ENCODE assay signal across 1 cellular context in the genomic region with DNA sequence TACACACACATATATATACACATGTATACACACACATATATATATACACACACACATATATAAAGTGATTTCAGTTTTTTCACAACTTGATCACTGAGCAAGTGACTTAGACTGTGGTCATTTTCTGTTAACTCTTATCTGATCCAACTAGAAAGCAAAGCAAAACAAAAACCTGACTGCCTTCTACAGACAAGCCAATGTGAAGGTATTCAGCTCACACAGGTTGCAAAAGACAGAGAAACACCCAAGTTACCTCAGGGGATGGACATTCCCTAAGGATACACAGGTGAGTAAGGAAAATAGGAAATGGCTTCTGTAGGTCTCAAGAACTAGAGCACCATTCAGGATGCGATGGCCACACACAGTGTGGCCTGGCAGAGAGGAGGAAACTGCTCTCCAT.
TF ChIP-seq lines count a peak whose summit lies in the region.

No MANE protein-coding gene starts in this region.

TF ChIP-seq in K562, 482 proteins besides CTCF, POLR2A, EP300 and RAD21:
- TF ChIP-seq, protein P1, sequence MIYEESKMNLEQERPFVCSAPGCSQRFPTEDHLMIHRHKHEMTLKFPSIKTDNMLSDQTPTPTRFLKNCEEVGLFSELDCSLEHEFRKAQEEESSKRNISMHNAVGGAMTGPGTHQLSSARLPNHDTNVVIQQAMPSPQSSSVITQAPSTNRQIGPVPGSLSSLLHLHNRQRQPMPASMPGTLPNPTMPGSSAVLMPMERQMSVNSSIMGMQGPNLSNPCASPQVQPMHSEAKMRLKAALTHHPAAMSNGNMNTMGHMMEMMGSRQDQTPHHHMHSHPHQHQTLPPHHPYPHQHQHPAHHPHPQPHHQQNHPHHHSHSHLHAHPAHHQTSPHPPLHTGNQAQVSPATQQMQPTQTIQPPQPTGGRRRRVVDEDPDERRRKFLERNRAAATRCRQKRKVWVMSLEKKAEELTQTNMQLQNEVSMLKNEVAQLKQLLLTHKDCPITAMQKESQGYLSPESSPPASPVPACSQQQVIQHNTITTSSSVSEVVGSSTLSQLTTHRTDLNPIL (CRISPR knock-in tag; IDR thresholded peaks at IDR 0.05): no peak
- TF ChIP-seq, protein P2, sequence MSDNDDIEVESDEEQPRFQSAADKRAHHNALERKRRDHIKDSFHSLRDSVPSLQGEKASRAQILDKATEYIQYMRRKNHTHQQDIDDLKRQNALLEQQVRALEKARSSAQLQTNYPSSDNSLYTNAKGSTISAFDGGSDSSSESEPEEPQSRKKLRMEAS (CRISPR knock-in tag; IDR thresholded peaks at IDR 0.05): no peak
- peak; percentile 59 for TF ChIP-seq SMARCA4 (IDR thresholded peaks at IDR 0.05)
- peak; percentile 53; the same call in 1 of the 2 replicates for TF ChIP-seq ARID1B (IDR thresholded peaks at IDR 0.05)
- no peak for TF ChIP-seq NFE2L1 (tag; IDR thresholded peaks at IDR 0.05; ENCODE audit: borderline replicate concordance, low read depth)
- 0 out of 2 replicates have a peak, but pooled peaks have one; percentile 40 for TF ChIP-seq ZNF589 (CRISPR knock-in tag; IDR thresholded peaks at IDR 0.05; ENCODE audit: low read depth)
- TF ChIP-seq, protein P3, sequence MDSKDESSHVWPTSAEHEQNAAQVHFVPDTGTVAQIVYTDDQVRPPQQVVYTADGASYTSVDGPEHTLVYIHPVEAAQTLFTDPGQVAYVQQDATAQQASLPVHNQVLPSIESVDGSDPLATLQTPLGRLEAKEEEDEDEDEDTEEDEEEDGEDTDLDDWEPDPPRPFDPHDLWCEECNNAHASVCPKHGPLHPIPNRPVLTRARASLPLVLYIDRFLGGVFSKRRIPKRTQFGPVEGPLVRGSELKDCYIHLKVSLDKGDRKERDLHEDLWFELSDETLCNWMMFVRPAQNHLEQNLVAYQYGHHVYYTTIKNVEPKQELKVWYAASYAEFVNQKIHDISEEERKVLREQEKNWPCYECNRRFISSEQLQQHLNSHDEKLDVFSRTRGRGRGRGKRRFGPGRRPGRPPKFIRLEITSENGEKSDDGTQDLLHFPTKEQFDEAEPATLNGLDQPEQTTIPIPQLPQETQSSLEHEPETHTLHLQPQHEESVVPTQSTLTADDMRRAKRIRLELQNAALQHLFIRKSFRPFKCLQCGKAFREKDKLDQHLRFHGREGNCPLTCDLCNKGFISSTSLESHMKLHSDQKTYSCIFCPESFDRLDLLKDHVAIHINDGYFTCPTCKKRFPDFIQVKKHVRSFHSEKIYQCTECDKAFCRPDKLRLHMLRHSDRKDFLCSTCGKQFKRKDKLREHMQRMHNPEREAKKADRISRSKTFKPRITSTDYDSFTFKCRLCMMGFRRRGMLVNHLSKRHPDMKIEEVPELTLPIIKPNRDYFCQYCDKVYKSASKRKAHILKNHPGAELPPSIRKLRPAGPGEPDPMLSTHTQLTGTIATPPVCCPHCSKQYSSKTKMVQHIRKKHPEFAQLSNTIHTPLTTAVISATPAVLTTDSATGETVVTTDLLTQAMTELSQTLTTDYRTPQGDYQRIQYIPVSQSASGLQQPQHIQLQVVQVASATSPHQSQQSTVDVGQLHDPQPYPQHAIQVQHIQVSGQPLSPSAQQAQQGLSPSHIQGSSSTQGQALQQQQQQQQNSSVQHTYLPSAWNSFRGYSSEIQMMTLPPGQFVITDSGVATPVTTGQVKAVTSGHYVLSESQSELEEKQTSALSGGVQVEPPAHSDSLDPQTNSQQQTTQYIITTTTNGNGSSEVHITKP (IDR thresholded peaks at IDR 0.05; ENCODE audit: partially characterized antibody): no peak
- 0 out of 2 replicates have a peak, but pooled peaks have one; percentile 12 for TF ChIP-seq TEAD4 (IDR thresholded peaks at IDR 0.05; ENCODE audit: low read length)
- no peak for TF ChIP-seq TEAD4 (CRISPR knock-in tag; IDR thresholded peaks at IDR 0.05; ENCODE audit: borderline replicate concordance)
- peak; percentile 27; the same call in 1 of the 2 replicates for TF ChIP-seq JUND (IDR thresholded peaks at IDR 0.05; ENCODE audit: borderline replicate concordance, low read depth, low read length)
- TF ChIP-seq JUND (tag; IDR thresholded peaks at IDR 0.05; ENCODE audit: borderline replicate concordance, low read depth, low read length): no peak
- TF ChIP-seq FOSL1 (tag; conservative IDR thresholded peaks at IDR 0.05): peak; percentile 29; the same call in 1 of the 2 replicates
- TF ChIP-seq PTRF (tag; IDR thresholded peaks at IDR 0.05): no peak
- TF ChIP-seq, protein P4, sequence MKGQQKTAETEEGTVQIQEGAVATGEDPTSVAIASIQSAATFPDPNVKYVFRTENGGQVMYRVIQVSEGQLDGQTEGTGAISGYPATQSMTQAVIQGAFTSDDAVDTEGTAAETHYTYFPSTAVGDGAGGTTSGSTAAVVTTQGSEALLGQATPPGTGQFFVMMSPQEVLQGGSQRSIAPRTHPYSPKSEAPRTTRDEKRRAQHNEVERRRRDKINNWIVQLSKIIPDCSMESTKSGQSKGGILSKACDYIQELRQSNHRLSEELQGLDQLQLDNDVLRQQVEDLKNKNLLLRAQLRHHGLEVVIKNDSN (CRISPR knock-in tag; IDR thresholded peaks at IDR 0.05): no peak
- TF ChIP-seq, protein P5, sequence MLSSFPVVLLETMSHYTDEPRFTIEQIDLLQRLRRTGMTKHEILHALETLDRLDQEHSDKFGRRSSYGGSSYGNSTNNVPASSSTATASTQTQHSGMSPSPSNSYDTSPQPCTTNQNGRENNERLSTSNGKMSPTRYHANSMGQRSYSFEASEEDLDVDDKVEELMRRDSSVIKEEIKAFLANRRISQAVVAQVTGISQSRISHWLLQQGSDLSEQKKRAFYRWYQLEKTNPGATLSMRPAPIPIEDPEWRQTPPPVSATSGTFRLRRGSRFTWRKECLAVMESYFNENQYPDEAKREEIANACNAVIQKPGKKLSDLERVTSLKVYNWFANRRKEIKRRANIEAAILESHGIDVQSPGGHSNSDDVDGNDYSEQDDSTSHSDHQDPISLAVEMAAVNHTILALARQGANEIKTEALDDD (IDR thresholded peaks at IDR 0.05): peak; percentile 55
- TF ChIP-seq, protein P6, sequence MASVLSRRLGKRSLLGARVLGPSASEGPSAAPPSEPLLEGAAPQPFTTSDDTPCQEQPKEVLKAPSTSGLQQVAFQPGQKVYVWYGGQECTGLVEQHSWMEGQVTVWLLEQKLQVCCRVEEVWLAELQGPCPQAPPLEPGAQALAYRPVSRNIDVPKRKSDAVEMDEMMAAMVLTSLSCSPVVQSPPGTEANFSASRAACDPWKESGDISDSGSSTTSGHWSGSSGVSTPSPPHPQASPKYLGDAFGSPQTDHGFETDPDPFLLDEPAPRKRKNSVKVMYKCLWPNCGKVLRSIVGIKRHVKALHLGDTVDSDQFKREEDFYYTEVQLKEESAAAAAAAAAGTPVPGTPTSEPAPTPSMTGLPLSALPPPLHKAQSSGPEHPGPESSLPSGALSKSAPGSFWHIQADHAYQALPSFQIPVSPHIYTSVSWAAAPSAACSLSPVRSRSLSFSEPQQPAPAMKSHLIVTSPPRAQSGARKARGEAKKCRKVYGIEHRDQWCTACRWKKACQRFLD (CRISPR knock-in tag; IDR thresholded peaks at IDR 0.05): peak; percentile 58; the same call in 1 of the 2 replicates
- TF ChIP-seq ZNF384 (IDR thresholded peaks at IDR 0.05; ENCODE audit: low read depth, low read length): peak; percentile 65; the same call in 1 of the 2 replicates
- peak; percentile 73 for TF ChIP-seq CTBP1 (IDR thresholded peaks at IDR 0.05; ENCODE audit: borderline replicate concordance)
- no peak for TF ChIP-seq CBX3 (IDR thresholded peaks at IDR 0.05; ENCODE audit: borderline replicate concordance in 1 of 2, low read length in 2 of 2)
- TF ChIP-seq DPF2 (IDR thresholded peaks at IDR 0.05): peak; percentile 36; the same call in 1 of the 2 replicates
- peak; percentile 66 for TF ChIP-seq ZEB2 (IDR thresholded peaks at IDR 0.05)
- TF ChIP-seq, protein P7, sequence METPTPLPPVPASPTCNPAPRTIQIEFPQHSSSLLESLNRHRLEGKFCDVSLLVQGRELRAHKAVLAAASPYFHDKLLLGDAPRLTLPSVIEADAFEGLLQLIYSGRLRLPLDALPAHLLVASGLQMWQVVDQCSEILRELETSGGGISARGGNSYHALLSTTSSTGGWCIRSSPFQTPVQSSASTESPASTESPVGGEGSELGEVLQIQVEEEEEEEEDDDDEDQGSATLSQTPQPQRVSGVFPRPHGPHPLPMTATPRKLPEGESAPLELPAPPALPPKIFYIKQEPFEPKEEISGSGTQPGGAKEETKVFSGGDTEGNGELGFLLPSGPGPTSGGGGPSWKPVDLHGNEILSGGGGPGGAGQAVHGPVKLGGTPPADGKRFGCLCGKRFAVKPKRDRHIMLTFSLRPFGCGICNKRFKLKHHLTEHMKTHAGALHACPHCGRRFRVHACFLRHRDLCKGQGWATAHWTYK (CRISPR knock-in tag; IDR thresholded peaks at IDR 0.05): no peak
- TF ChIP-seq SMARCA5 (IDR thresholded peaks at IDR 0.05): 0 out of 2 replicates have a peak, but pooled peaks have one; percentile 32
- peak; percentile 33; the same call in 1 of the 2 replicates for TF ChIP-seq LEF1 (IDR thresholded peaks at IDR 0.05)
- no peak for TF ChIP-seq CC2D1A (IDR thresholded peaks at IDR 0.05)
- TF ChIP-seq, protein P8, sequence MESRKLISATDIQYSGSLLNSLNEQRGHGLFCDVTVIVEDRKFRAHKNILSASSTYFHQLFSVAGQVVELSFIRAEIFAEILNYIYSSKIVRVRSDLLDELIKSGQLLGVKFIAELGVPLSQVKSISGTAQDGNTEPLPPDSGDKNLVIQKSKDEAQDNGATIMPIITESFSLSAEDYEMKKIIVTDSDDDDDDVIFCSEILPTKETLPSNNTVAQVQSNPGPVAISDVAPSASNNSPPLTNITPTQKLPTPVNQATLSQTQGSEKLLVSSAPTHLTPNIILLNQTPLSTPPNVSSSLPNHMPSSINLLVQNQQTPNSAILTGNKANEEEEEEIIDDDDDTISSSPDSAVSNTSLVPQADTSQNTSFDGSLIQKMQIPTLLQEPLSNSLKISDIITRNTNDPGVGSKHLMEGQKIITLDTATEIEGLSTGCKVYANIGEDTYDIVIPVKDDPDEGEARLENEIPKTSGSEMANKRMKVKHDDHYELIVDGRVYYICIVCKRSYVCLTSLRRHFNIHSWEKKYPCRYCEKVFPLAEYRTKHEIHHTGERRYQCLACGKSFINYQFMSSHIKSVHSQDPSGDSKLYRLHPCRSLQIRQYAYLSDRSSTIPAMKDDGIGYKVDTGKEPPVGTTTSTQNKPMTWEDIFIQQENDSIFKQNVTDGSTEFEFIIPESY (CRISPR knock-in tag; IDR thresholded peaks at IDR 0.05): peak; percentile 65; the same call in 1 of the 2 replicates
- TF ChIP-seq, protein P9, sequence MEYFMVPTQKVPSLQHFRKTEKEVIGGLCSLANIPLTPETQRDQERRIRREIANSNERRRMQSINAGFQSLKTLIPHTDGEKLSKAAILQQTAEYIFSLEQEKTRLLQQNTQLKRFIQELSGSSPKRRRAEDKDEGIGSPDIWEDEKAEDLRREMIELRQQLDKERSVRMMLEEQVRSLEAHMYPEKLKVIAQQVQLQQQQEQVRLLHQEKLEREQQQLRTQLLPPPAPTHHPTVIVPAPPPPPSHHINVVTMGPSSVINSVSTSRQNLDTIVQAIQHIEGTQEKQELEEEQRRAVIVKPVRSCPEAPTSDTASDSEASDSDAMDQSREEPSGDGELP (CRISPR knock-in tag; IDR thresholded peaks at IDR 0.05; ENCODE audit: borderline replicate concordance): no peak
- TF ChIP-seq SIX5 (IDR thresholded peaks at IDR 0.05; ENCODE audit: borderline replicate concordance in 1 of 2, insufficient read depth in 1 of 2, low read depth in 1 of 2, low read length in 2 of 2): no peak
- TF ChIP-seq SOX6 (IDR thresholded peaks at IDR 0.05): peak; percentile 38; the same call in 1 of the 2 replicates
